ENCODE assay signal across 2 cellular contexts in the genomic region with DNA sequence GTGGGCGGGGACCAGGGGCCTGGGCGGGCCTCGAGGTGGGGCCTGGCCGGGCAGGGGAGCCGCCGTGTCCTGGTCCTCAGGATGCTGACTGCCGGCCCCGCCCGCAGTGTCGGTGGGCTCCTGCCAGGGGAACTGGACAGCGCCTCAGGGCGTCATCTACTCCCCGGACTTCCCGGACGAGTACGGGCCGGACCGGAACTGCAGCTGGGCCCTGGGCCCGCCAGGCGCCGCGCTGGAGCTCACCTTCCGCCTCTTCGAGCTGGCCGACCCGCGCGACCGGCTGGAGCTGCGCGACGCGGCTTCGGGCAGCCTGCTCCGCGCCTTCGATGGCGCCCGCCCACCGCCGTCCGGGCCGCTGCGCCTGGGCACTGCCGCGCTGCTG.
TF ChIP-seq lines count a peak whose summit lies in the region.

No MANE protein-coding gene starts in this region.

TF ChIP-seq in HEK293, 187 proteins besides CTCF, POLR2A, EP300 and RAD21:
- TF ChIP-seq ZBTB20 (tag by site-specific recombination; IDR thresholded peaks at IDR 0.05): no peak
- peak; percentile 63; the same call in 1 of the 2 replicates for TF ChIP-seq KLF8 (tag by site-specific recombination; IDR thresholded peaks at IDR 0.05)
- TF ChIP-seq, protein P1, sequence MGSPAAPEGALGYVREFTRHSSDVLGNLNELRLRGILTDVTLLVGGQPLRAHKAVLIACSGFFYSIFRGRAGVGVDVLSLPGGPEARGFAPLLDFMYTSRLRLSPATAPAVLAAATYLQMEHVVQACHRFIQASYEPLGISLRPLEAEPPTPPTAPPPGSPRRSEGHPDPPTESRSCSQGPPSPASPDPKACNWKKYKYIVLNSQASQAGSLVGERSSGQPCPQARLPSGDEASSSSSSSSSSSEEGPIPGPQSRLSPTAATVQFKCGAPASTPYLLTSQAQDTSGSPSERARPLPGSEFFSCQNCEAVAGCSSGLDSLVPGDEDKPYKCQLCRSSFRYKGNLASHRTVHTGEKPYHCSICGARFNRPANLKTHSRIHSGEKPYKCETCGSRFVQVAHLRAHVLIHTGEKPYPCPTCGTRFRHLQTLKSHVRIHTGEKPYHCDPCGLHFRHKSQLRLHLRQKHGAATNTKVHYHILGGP (tag by site-specific recombination; IDR thresholded peaks at IDR 0.05): no peak

TF ChIP-seq in H1, 55 proteins besides CTCF, POLR2A, EP300 and RAD21:
- TF ChIP-seq CBX5 (IDR thresholded peaks at IDR 0.05; ENCODE audit: low read depth, low read length) (no peak), CBX8 (IDR thresholded peaks at IDR 0.05; ENCODE audit: borderline replicate concordance, low read depth, low read length) (no peak), SUZ12 (IDR thresholded peaks at IDR 0.05; ENCODE audit: low read length) (0 out of 2 replicates have a peak, but pooled peaks have one; percentile 53), PHF8 (conservative IDR thresholded peaks at IDR 0.05; ENCODE audit: low read depth, low read length) (no peak), GTF2F1 (IDR thresholded peaks at IDR 0.05; ENCODE audit: borderline replicate concordance, low read depth, low read length) (no peak), TAF1 (IDR thresholded peaks at IDR 0.05; ENCODE audit: low read depth, low read length) (no peak), POLR2AphosphoS5 (IDR thresholded peaks at IDR 0.05; ENCODE audit: low read depth, low read length) (no peak), MAFK (IDR thresholded peaks at IDR 0.05; ENCODE audit: low read depth, low read length) (no peak), GABPA (IDR thresholded peaks at IDR 0.05; ENCODE audit: borderline replicate concordance, insufficient read depth, low read length) (peak; percentile 75; the same call in 1 of the 2 replicates), TEAD4 (IDR thresholded peaks at IDR 0.05; ENCODE audit: low read depth, low read length) (no peak)
